In the genomic region with DNA sequence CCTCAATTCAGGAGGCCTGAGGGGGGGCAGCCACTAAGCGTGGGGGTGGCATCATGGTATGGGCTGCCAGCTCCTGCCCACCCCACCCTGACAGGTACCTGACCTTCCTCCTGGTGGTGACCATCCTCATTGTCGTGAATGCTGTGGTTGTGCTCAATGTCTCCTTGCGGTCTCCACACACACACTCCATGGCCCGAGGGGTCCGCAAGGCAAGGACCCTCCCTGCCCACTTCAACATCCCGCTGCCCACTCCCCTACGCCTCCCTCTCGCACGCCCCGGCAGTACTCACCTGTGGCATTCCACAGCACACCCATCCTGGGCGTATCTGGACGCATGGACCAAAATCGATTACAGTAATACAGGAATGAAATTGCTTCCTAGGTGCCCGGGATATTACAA, we compare ENCODE assay signal across 1 cellular context.
TF ChIP-seq lines count a peak whose summit lies in the region.

No MANE protein-coding gene starts in this region.

TF ChIP-seq in GM12878, 131 proteins besides CTCF, POLR2A, EP300 and RAD21:
- no peak for TF ChIP-seq KDM1A (IDR thresholded peaks at IDR 0.05; ENCODE audit: borderline replicate concordance)
- no peak for TF ChIP-seq ETV6 (conservative IDR thresholded peaks at IDR 0.05 in 1 of 2, IDR thresholded peaks at IDR 0.05 in 1 of 2; ENCODE audit: borderline replicate concordance in 1 of 2, low read depth in 1 of 2)
- no peak for TF ChIP-seq TCF12 (IDR thresholded peaks at IDR 0.05; ENCODE audit: low read depth, low read length)
- TF ChIP-seq NR2C1 (IDR thresholded peaks at IDR 0.05) = no peak
- no peak for TF ChIP-seq POU2F2 (IDR thresholded peaks at IDR 0.05; ENCODE audit: borderline replicate concordance, low read depth, low read length)
- no peak for TF ChIP-seq BHLHE40 (IDR thresholded peaks at IDR 0.05; ENCODE audit: borderline replicate concordance in 1 of 2, low read depth in 2 of 2, low read length in 1 of 2)
- TF ChIP-seq SKIL (IDR thresholded peaks at IDR 0.05; ENCODE audit: low read depth, poor library complexity, severe bottlenecking) = no peak
- no peak for TF ChIP-seq SMC3 (IDR thresholded peaks at IDR 0.05; ENCODE audit: borderline replicate concordance, low read length)
- TF ChIP-seq, protein P1, sequence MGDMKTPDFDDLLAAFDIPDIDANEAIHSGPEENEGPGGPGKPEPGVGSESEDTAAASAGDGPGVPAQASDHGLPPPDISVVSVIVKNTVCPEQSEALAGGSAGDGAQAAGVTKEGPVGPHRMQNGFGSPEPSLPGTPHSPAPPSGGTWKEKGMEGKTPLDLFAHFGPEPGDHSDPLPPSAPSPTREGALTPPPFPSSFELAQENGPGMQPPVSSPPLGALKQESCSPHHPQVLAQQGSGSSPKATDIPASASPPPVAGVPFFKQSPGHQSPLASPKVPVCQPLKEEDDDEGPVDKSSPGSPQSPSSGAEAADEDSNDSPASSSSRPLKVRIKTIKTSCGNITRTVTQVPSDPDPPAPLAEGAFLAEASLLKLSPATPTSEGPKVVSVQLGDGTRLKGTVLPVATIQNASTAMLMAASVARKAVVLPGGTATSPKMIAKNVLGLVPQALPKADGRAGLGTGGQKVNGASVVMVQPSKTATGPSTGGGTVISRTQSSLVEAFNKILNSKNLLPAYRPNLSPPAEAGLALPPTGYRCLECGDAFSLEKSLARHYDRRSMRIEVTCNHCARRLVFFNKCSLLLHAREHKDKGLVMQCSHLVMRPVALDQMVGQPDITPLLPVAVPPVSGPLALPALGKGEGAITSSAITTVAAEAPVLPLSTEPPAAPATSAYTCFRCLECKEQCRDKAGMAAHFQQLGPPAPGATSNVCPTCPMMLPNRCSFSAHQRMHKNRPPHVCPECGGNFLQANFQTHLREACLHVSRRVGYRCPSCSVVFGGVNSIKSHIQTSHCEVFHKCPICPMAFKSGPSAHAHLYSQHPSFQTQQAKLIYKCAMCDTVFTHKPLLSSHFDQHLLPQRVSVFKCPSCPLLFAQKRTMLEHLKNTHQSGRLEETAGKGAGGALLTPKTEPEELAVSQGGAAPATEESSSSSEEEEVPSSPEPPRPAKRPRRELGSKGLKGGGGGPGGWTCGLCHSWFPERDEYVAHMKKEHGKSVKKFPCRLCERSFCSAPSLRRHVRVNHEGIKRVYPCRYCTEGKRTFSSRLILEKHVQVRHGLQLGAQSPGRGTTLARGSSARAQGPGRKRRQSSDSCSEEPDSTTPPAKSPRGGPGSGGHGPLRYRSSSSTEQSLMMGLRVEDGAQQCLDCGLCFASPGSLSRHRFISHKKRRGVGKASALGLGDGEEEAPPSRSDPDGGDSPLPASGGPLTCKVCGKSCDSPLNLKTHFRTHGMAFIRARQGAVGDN (IDR thresholded peaks at IDR 0.05) = no peak
- TF ChIP-seq MEF2A (IDR thresholded peaks at IDR 0.05; ENCODE audit: insufficient read depth, low read depth, low read length) = no peak
- TF ChIP-seq IKZF2 (IDR thresholded peaks at IDR 0.05) = no peak
- TF ChIP-seq, protein P2, sequence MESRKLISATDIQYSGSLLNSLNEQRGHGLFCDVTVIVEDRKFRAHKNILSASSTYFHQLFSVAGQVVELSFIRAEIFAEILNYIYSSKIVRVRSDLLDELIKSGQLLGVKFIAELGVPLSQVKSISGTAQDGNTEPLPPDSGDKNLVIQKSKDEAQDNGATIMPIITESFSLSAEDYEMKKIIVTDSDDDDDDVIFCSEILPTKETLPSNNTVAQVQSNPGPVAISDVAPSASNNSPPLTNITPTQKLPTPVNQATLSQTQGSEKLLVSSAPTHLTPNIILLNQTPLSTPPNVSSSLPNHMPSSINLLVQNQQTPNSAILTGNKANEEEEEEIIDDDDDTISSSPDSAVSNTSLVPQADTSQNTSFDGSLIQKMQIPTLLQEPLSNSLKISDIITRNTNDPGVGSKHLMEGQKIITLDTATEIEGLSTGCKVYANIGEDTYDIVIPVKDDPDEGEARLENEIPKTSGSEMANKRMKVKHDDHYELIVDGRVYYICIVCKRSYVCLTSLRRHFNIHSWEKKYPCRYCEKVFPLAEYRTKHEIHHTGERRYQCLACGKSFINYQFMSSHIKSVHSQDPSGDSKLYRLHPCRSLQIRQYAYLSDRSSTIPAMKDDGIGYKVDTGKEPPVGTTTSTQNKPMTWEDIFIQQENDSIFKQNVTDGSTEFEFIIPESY (IDR thresholded peaks at IDR 0.05) = no peak
